In genomic region chr3:61897848-61898247, GRCh38 we compare ENCODE assay signal across 33 cellular contexts.
"Had no signal": no experiment of that assay in that cellular context is flagged by ENCODE, and none has a peak within 500 bp of the region (broad histone marks: within the 10 kb centered on the region; RNA-seq: fewer than 3 reads in every experiment).

No MANE protein-coding gene starts in this region.

- H3K4me3 ChIP-seq: adrenal gland, body of pancreas, breast epithelium, Peyer's patch, SJSA1 had no signal

- H3K27ac ChIP-seq: adrenal gland, body of pancreas, breast epithelium, Peyer's patch, SJSA1 had no signal

- H3K4me2 ChIP-seq: SK-N-SH had no signal

- H3K9me2 ChIP-seq: SK-N-SH had no signal

- H3K36me3 ChIP-seq: adrenal gland, breast epithelium, Peyer's patch, SJSA1 had no signal

- H3K9me3 ChIP-seq: adrenal gland, body of pancreas, breast epithelium, Peyer's patch, SJSA1, SK-N-SH had no signal

- H3K9ac ChIP-seq: SK-N-SH had no signal

- H3K27ac Mint-ChIP-seq: activated CD4-positive, alpha-beta memory T cell treated with anti-CD3 and anti-CD28 coated beads for 36 hours; activated CD4-positive, alpha-beta T cell treated with anti-CD3 and anti-CD28 coated beads for 36 hours; activated CD4-positive, alpha-beta T cell treated with anti-CD3 and anti-CD28 coated beads, Interleukin-2, amount 10 ng/mL, durations not matched to agents 7 days and 5 days; activated naive CD4-positive, alpha-beta T cell treated with anti-CD3 and anti-CD28 coated beads for 36 hours; activated naive CD4-positive, alpha-beta T cell treated with anti-CD3 and anti-CD28 coated beads, Interleukin-2, amount 50 U/mL, for 72 hours; activated T-helper 1 cell treated with anti-CD3 and anti-CD28 coated beads, Interleukin-12 subunit alpha, Interleukin-12 subunit beta, Interleukin-2, Interleukin-4 antibody, amounts not matched to agents 30 ng/mL and 10 ng/mL and 1 ng/mL, durations not matched to agents 14 hours and 24 hours and 36 hours; T-helper 1 cell treated with Interleukin-12 subunit alpha and Interleukin-12 subunit beta and Interleukin-4 antibody, amounts not matched to agents 30 μg/mL and 1 μg/mL, for 36 hours; T-helper 2 cell treated with Interferon-gamma antibody and Interleukin-4, amounts not matched to agents 5 μg/mL and 100 μg/mL, for 36 hours had no signal

- DNase-seq: activated CD4-positive, alpha-beta memory T cell treated with anti-CD3 and anti-CD28 coated beads for 36 hours; activated CD4-positive, alpha-beta T cell treated with anti-CD3 and anti-CD28 coated beads for 36 hours; activated CD4-positive, alpha-beta T cell treated with anti-CD3 and anti-CD28 coated beads, Interleukin-2, amount 10 ng/mL, durations not matched to agents 7 days and 5 days; activated CD8-positive, alpha-beta memory T cell treated with anti-CD3 and anti-CD28 coated beads, Interleukin-2, amount 50 U/mL, for 4 hours; activated gamma-delta T cell treated with Interleukin-2 at 50 U/mL for 16 hours; activated naive CD4-positive, alpha-beta T cell treated with anti-CD3 and anti-CD28 coated beads for 36 hours; activated T-cell treated with anti-CD3 and anti-CD28 coated beads for 4 hours; activated T-cell treated with anti-CD3 and anti-CD28 coated beads, Interleukin-2, amount 50 U/mL, for 4 hours; adrenal gland; body of pancreas; NCI-H1048; NCI-H1105 treated with DMSO at 0.1 percent for 48 hours; NCI-H1436; NCI-H1694; NCI-H2029; NCI-H2171; NCI-H510A; NCI-H526; NCI-H748 treated with DMSO at 0.1 percent for 48 hours; NK-92 treated with Interleukin-12 subunit alpha and Interleukin-12 subunit beta, amount 100 ng/mL, for 24 hours; PC-3; Peyer's patch; RPMI8226; SHP77 treated with DMSO at 0.1 percent for 48 hours; SK-N-SH had no signal

- H3K36me3 Mint-ChIP-seq: activated CD4-positive, alpha-beta memory T cell treated with anti-CD3 and anti-CD28 coated beads for 36 hours; activated naive CD4-positive, alpha-beta T cell treated with anti-CD3 and anti-CD28 coated beads, Interleukin-2, amount 50 U/mL, for 72 hours; WTC11 had no signal

- H3K4me1 ChIP-seq: breast epithelium had no signal

- H3K4me3 Mint-ChIP-seq: activated CD4-positive, alpha-beta memory T cell treated with anti-CD3 and anti-CD28 coated beads for 36 hours; activated CD4-positive, alpha-beta T cell treated with anti-CD3 and anti-CD28 coated beads for 36 hours; activated CD4-positive, alpha-beta T cell treated with anti-CD3 and anti-CD28 coated beads, Interleukin-2, amount 10 ng/mL, durations not matched to agents 7 days and 5 days; activated naive CD4-positive, alpha-beta T cell treated with anti-CD3 and anti-CD28 coated beads for 36 hours; activated T-cell treated with anti-CD3 and anti-CD28 coated beads, Interleukin-2, amount 50 U/mL, for 4 hours; activated T-helper 1 cell treated with anti-CD3 and anti-CD28 coated beads, Interleukin-12 subunit alpha, Interleukin-12 subunit beta, Interleukin-2, Interleukin-4 antibody, amounts not matched to agents 30 ng/mL and 10 ng/mL and 1 ng/mL, durations not matched to agents 14 hours and 24 hours and 36 hours; T-helper 1 cell treated with Interleukin-12 subunit alpha and Interleukin-12 subunit beta and Interleukin-4 antibody, amounts not matched to agents 30 μg/mL and 1 μg/mL, for 36 hours; T-helper 2 cell treated with Interferon-gamma antibody and Interleukin-4, amounts not matched to agents 5 μg/mL and 100 μg/mL, for 36 hours; WTC11 had no signal

- H3K27me3 ChIP-seq: adrenal gland, body of pancreas, breast epithelium, Peyer's patch, SJSA1 had no signal

- H3K9me3 Mint-ChIP-seq: activated CD4-positive, alpha-beta memory T cell treated with anti-CD3 and anti-CD28 coated beads for 36 hours; activated CD4-positive, alpha-beta T cell treated with anti-CD3 and anti-CD28 coated beads, Interleukin-2, amount 10 ng/mL, durations not matched to agents 7 days and 5 days; activated naive CD4-positive, alpha-beta T cell treated with anti-CD3 and anti-CD28 coated beads for 36 hours; activated T-cell treated with anti-CD3 and anti-CD28 coated beads, Interleukin-2, amount 50 U/mL, for 4 hours; activated T-helper 1 cell treated with anti-CD3 and anti-CD28 coated beads, Interleukin-12 subunit alpha, Interleukin-12 subunit beta, Interleukin-2, Interleukin-4 antibody, amounts not matched to agents 30 ng/mL and 10 ng/mL and 1 ng/mL, durations not matched to agents 14 hours and 24 hours and 36 hours; T-helper 1 cell treated with Interleukin-12 subunit alpha and Interleukin-12 subunit beta and Interleukin-4 antibody, amounts not matched to agents 30 μg/mL and 1 μg/mL, for 36 hours; T-helper 2 cell treated with Interferon-gamma antibody and Interleukin-4, amounts not matched to agents 5 μg/mL and 100 μg/mL, for 36 hours; WTC11 had no signal

- ATAC-seq: activated CD4-positive, alpha-beta T cell treated with anti-CD3 and anti-CD28 coated beads for 36 hours; activated CD4-positive, CD25-positive, alpha-beta regulatory T cell treated with anti-CD3 and anti-CD28 coated beads, Interleukin-2, amount 50 U/mL, for 24 hours; activated naive CD4-positive, alpha-beta T cell treated with anti-CD3 and anti-CD28 coated beads, Interleukin-2, amount 50 U/mL, for 72 hours; activated T-cell treated with anti-CD3 and anti-CD28 coated beads, Interleukin-2, amount 50 U/mL, for 4 hours; body of pancreas; PC-3; WTC11 had no signal

- H3K27me3 Mint-ChIP-seq: activated CD4-positive, alpha-beta memory T cell treated with anti-CD3 and anti-CD28 coated beads for 36 hours had no signal
